8 cellular contexts compared by ENCODE assay signal in the genomic region with DNA sequence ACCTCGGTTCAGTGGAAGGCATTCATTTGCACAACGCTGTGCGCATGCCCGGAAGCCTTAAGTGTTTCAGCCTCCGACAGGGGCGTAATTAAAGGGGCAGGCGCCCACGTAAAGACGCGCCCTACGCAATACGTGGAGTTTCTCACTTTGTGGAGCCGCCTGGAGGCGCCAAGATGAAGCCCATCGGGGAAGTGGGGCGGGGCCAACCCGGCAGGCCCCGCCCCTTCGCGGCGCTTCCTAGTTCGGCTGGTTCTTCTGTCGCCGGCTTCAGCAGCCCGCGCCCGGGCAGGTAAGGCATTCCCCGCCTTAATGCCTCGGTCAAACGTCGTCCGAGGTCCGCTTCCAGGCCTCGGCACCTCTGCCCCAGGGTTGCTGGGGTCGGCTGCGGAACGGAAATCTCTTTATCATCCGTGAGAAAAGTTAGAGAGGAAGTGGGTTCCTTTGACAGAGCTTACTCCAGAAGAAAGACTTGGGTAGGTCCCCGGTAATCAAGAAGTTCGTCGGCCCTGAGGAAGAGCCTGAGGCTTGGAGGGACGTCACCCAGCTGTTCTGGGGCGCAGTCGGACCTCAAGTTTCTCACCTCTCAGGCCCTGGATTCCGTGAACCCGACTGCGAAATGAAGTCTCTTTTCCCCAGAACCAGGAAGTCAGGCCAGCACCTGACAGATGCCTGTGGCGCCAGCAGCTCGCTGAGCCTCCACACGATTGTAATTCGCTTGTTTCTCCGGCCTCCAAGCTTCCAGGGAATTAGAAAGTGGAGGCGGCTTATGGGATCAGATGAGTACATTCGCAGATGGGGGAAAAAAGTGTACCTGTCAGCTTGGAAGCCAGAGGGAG. TPM values are rescaled to one million over a fixed set of nuclear protein-coding genes. Genes with fewer than 3 reads are reported as not detected.
DNase-seq lines count a peak whose midpoint lies in the region; ATAC-seq and TF ChIP-seq lines count a peak whose summit lies in the region.

A gene (plus strand): TSS at position 224 of the 836 bp plus-strand sequence. CDS start 9,161 bp downstream, outside the sequence.
A gene with protein sequence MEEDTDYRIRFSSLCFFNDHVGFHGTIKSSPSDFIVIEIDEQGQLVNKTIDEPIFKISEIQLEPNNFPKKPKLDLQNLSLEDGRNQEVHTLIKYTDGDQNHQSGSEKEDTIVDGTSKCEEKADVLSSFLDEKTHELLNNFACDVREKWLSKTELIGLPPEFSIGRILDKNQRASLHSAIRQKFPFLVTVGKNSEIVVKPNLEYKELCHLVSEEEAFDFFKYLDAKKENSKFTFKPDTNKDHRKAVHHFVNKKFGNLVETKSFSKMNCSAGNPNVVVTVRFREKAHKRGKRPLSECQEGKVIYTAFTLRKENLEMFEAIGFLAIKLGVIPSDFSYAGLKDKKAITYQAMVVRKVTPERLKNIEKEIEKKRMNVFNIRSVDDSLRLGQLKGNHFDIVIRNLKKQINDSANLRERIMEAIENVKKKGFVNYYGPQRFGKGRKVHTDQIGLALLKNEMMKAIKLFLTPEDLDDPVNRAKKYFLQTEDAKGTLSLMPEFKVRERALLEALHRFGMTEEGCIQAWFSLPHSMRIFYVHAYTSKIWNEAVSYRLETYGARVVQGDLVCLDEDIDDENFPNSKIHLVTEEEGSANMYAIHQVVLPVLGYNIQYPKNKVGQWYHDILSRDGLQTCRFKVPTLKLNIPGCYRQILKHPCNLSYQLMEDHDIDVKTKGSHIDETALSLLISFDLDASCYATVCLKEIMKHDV (minus strand): TSS at position 63 of the 836 bp plus-strand sequence. CDS start 3,545 bp downstream, outside the sequence.

- H3K4me3 ChIP-seq in GM06990 (replicated peaks; ENCODE audit: low read depth, low read length) (peak within 1 kb of the TSS; percentile 83), HFF-Myc (replicated peaks; ENCODE audit: low read depth, low read length) (peak within 1 kb of the TSS; percentile 82), SK-N-MC (peak within 1 kb of the TSS; percentile 84), gastroesophageal sphincter (peak within 1 kb of the TSS; percentile 54 to 67)

- H3K9me3 ChIP-seq in SK-N-MC (ENCODE audit: low read depth, low read length): no peaks in the 10 kb centered on the region; the same call in 1 of the 2 replicates
- H3K9me3 ChIP-seq in gastroesophageal sphincter: no peaks in the 10 kb centered on the region

- peaks cover 37% of the 10 kb centered on the region for H3K36me3 Mint-ChIP-seq in activated naive CD4-positive, alpha-beta T cell treated with anti-CD3 and anti-CD28 coated beads, Interleukin-2, amount 10 ng/mL, durations not matched to agents 7 days and 5 days

- peak within 1 kb of the TSS; percentile 98 for H3K4me3 Mint-ChIP-seq in activated naive CD4-positive, alpha-beta T cell treated with anti-CD3 and anti-CD28 coated beads, Interleukin-2, amount 10 ng/mL, durations not matched to agents 7 days and 5 days

- H3K36me3 ChIP-seq in GM06990 (ENCODE audit: control insufficient read depth, insufficient read depth, low read length): no peaks in the 10 kb centered on the region
- H3K36me3 ChIP-seq in SK-N-MC (ENCODE audit: insufficient read depth, low read length): peaks cover 19% of the 10 kb centered on the region
- H3K36me3 ChIP-seq in gastroesophageal sphincter: peaks cover 0 to 11% of the 10 kb centered on the region in 2 donors

- no peak within 1 kb of the TSS for H3K27ac ChIP-seq in SK-N-MC
- peak within 1 kb of the TSS; percentile 62 to 89 (median 88) for H3K27ac ChIP-seq in gastroesophageal sphincter

- H3K27ac Mint-ChIP-seq in activated naive CD4-positive, alpha-beta T cell treated with anti-CD3 and anti-CD28 coated beads, Interleukin-2, amount 10 ng/mL, durations not matched to agents 7 days and 5 days: peak within 1 kb of the TSS; percentile 99

- no peaks in the 10 kb centered on the region for H3K27me3 Mint-ChIP-seq in activated naive CD4-positive, alpha-beta T cell treated with anti-CD3 and anti-CD28 coated beads, Interleukin-2, amount 10 ng/mL, durations not matched to agents 7 days and 5 days

- TF ChIP-seq CTCF in GM06990 (IDR thresholded peaks at IDR 0.05; ENCODE audit: insufficient read depth, low read length, poor library complexity, severe bottlenecking): peak; percentile 61
- peak; percentile 39 for TF ChIP-seq CTCF in HFF-Myc (IDR thresholded peaks at IDR 0.05; ENCODE audit: low read depth, low read length, missing control alignments)
- TF ChIP-seq CTCF in gastroesophageal sphincter (IDR thresholded peaks at IDR 0.05): peak in 3 of 4 experiments; percentile 48 to 55 (median 54)

- 0 to 1% methylated on average over 6 to 12 of the region's 54 CpGs for WGBS in gastroesophageal sphincter (ENCODE audit: low coverage in 1 of 2), 2 donors

- TF ChIP-seq POLR2A in gastroesophageal sphincter (IDR thresholded peaks at IDR 0.05): peak; percentile 55 to 57

- H3K9ac ChIP-seq in SK-N-MC (ENCODE audit: insufficient read length): peak within 1 kb of the TSS; percentile 76

- CTCF ChIA-PET in activated naive CD4-positive, alpha-beta T cell treated with anti-CD3 and anti-CD28 coated beads, Interleukin-2, amount 10 ng/mL, durations not matched to agents 7 days and 5 days (lab: Charles Lee): interaction anchor here (1.0 to 1.6 kb wide), 4 partner anchors 52 to 124 kb away, joined by 4 read pairs; no protein-coding TSS in a partner anchor

- no peaks in the 10 kb centered on the region for H3K27me3 ChIP-seq in GM06990 (replicated peaks; ENCODE audit: control insufficient read depth, insufficient read depth, low read length)
- H3K27me3 ChIP-seq in gastroesophageal sphincter: no peaks in the 10 kb centered on the region

- ATAC-seq in gastroesophageal sphincter: peak; percentile 99

- TF ChIP-seq EP300 in gastroesophageal sphincter (IDR thresholded peaks at IDR 0.05): no peak

- H3K9me3 Mint-ChIP-seq in activated naive CD4-positive, alpha-beta T cell treated with anti-CD3 and anti-CD28 coated beads, Interleukin-2, amount 10 ng/mL, durations not matched to agents 7 days and 5 days: no peaks in the 10 kb centered on the region

- DNase-seq in GM06990 (ENCODE audit: extremely low read depth, insufficient read length) (peak; percentile 99), HFF-Myc (ENCODE audit: extremely low read depth, low read depth) (peak; percentile 90), MV-4-11 (lab: John Stamatoyannopoulos, UW) (peak; percentile 97), SK-N-MC (ENCODE audit: low read depth, low spot score) (peak; percentile 91), non-pigmented ciliary epithelial cell (ENCODE audit: low read depth) (peak; percentile 88), superior temporal gyrus (ENCODE audit: extremely low spot score) (peak; percentile 97)
- peak; percentile 96 for DNase-seq in activated naive CD4-positive, alpha-beta T cell treated with anti-CD3 and anti-CD28 coated beads, Interleukin-2, amount 10 ng/mL, durations not matched to agents 7 days and 5 days

- peaks cover 74% of the 10 kb centered on the region for H3K4me1 Mint-ChIP-seq in activated naive CD4-positive, alpha-beta T cell treated with anti-CD3 and anti-CD28 coated beads, Interleukin-2, amount 10 ng/mL, durations not matched to agents 7 days and 5 days

- H3K4me1 ChIP-seq in gastroesophageal sphincter: peaks cover 6 to 35% (median 18%) of the 10 kb centered on the region in 3 donors

RNA-seq across cellular contexts. Expression of the first gene that starts in this region (rescaled TPM):
- total RNA-seq in gastroesophageal sphincter: 10 to 100 TPM; 15.3 to 36.6 (median 20.0) TPM

RNA-seq across cellular contexts. Expression of the second gene that starts in this region (rescaled TPM):
- 10 to 100 TPM in 2 of 4 donors, 1 to 10 TPM in 2; 5.4 to 11.7 (median 9.7) TPM for total RNA-seq in gastroesophageal sphincter
